In genomic region chr22:49354516-49355205, GRCh38 we compare ENCODE assay signal across 11 cellular contexts.
"Had no signal": no experiment of that assay in that cellular context is flagged by ENCODE, and none has a peak within 500 bp of the region (broad histone marks: within the 10 kb centered on the region; RNA-seq: fewer than 3 reads in every experiment).

No MANE protein-coding gene starts in this region.

- H3K9me3 ChIP-seq: breast epithelium, heart left ventricle, pancreas had no signal

- DNase-seq: activated B cell treated with CpG ODN at 0.5 μM for 24 hours; activated CD4-positive, alpha-beta T cell treated with anti-CD3 and anti-CD28 coated beads, Interleukin-2, amount 50 U/mL, for 1 hour; activated gamma-delta T cell treated with Interleukin-2 at 50 U/mL for 16 hours; activated naive CD8-positive, alpha-beta T cell treated with anti-CD3 and anti-CD28 coated beads, Interleukin-2, amount 10 ng/mL, durations not matched to agents 7 days and 5 days; activated T-cell treated with anti-CD3 and anti-CD28 coated beads, Interleukin-2, amount 50 U/mL, for 4 hours; anterior cingulate cortex; heart left ventricle; left ventricle myocardium inferior; T-helper 17 cell had no signal

- ATAC-seq: activated T-cell treated with anti-CD3 and anti-CD28 coated beads, Interleukin-2, amount 50 U/mL, for 4 hours; heart left ventricle; pancreas; T-helper 17 cell had no signal

- H3K4me3 ChIP-seq: breast epithelium, heart left ventricle, left ventricle myocardium inferior, pancreas had no signal

- H3K36me3 ChIP-seq: breast epithelium, heart left ventricle, left ventricle myocardium inferior, pancreas had no signal

- H3K27ac ChIP-seq: breast epithelium, heart left ventricle, left ventricle myocardium inferior, pancreas had no signal

- H3K4me1 ChIP-seq: breast epithelium, heart left ventricle, left ventricle myocardium inferior, pancreas had no signal
